In genomic region chr5:68419637-68420452, GRCh38 we compare ENCODE assay signal across 1 cellular context.
TF ChIP-seq lines count a peak whose summit lies in the region.

No MANE protein-coding gene starts in this region.

TF ChIP-seq in K562, 482 proteins besides CTCF, POLR2A, EP300 and RAD21 (continued from another document):
- TF ChIP-seq ZFX (CRISPR knock-in tag; IDR thresholded peaks at IDR 0.05) (0 out of 2 replicates have a peak, but pooled peaks have one; percentile 11), NUFIP1 (IDR thresholded peaks at IDR 0.05; ENCODE audit: partially characterized antibody) (no peak), YBX1 (IDR thresholded peaks at IDR 0.05) (no peak), SMAD1 (IDR thresholded peaks at IDR 0.05; ENCODE audit: low read depth, low read length, partially characterized antibody) (no peak), FUS (optimal IDR thresholded peaks at IDR 0.05; ENCODE audit: low read depth, low read length) (no peak), ZNF444 (CRISPR knock-in tag; IDR thresholded peaks at IDR 0.05) (no peak), ZNF274 (IDR thresholded peaks at IDR 0.05; ENCODE audit: borderline replicate concordance, low read depth, low read length) (no peak), ZBTB1 (CRISPR knock-in tag; IDR thresholded peaks at IDR 0.05; ENCODE audit: borderline replicate concordance, low read depth) (no peak), ZBTB34 (CRISPR knock-in tag; IDR thresholded peaks at IDR 0.05) (no peak), ZNF584 (CRISPR knock-in tag; IDR thresholded peaks at IDR 0.05; ENCODE audit: low read depth) (no peak), NR2F6 (CRISPR knock-in tag; IDR thresholded peaks at IDR 0.05) (0 out of 2 replicates have a peak, but pooled peaks have one; percentile 17), HMG20B (CRISPR knock-in tag; IDR thresholded peaks at IDR 0.05) (no peak), CXXC5 (CRISPR knock-in tag; IDR thresholded peaks at IDR 0.05) (peak; percentile 62), BACH1 (tag; IDR thresholded peaks at IDR 0.05) (peak; percentile 52), HMG20A (CRISPR knock-in tag; conservative IDR thresholded peaks at IDR 0.05) (no peak), XRCC3 (IDR thresholded peaks at IDR 0.05) (no peak), NCOA6 (IDR thresholded peaks at IDR 0.05) (no peak), GTF2E2 (tag; IDR thresholded peaks at IDR 0.05) (no peak), ZNF449 (CRISPR knock-in tag; IDR thresholded peaks at IDR 0.05) (no peak), SIX5 (IDR thresholded peaks at IDR 0.05; ENCODE audit: borderline replicate concordance in 1 of 2, insufficient read depth in 1 of 2, low read depth in 1 of 2, low read length in 2 of 2) (no peak), MYBL2 (IDR thresholded peaks at IDR 0.05; ENCODE audit: low read depth) (no peak), MYBL2 (CRISPR knock-in tag; IDR thresholded peaks at IDR 0.05; ENCODE audit: borderline replicate concordance) (no peak), KLF13 (tag; IDR thresholded peaks at IDR 0.05; ENCODE audit: borderline replicate concordance, low read depth) (no peak), HNRNPLL (IDR thresholded peaks at IDR 0.05; ENCODE audit: low read depth, low read length, poor library complexity, severe bottlenecking) (no peak), DMBX1 (CRISPR knock-in tag; IDR thresholded peaks at IDR 0.05; ENCODE audit: borderline replicate concordance) (peak; percentile 81), ZBTB8A (IDR thresholded peaks at IDR 0.05; ENCODE audit: partially characterized antibody) (no peak), ZBTB7A (IDR thresholded peaks at IDR 0.05; ENCODE audit: borderline replicate concordance, control insufficient read depth, low read depth, low read length) (peak; percentile 25; the same call in 1 of the 2 replicates), NR4A1 (CRISPR knock-in tag; IDR thresholded peaks at IDR 0.05) (peak; percentile 74; the same call in 1 of the 2 replicates), NR4A1 (tag; IDR thresholded peaks at IDR 0.05) (peak; percentile 93), NCOA4 (IDR thresholded peaks at IDR 0.05; ENCODE audit: partially characterized antibody) (no peak), ZBTB9 (CRISPR knock-in tag; IDR thresholded peaks at IDR 0.05) (0 out of 2 replicates have a peak, but pooled peaks have one; percentile 32), SOX6 (IDR thresholded peaks at IDR 0.05) (peak; percentile 40; the same call in 1 of the 2 replicates), SIN3A (IDR thresholded peaks at IDR 0.05; ENCODE audit: borderline replicate concordance in 2 of 2, control insufficient read depth in 1 of 2, low read depth in 2 of 2, low read length in 2 of 2) (no peak), TEAD2 (tag; IDR thresholded peaks at IDR 0.05) (0 out of 2 replicates have a peak, but pooled peaks have one; percentile 65), ZNF431 (CRISPR knock-in tag; IDR thresholded peaks at IDR 0.05) (0 out of 2 replicates have a peak, but pooled peaks have one; percentile 19), GATA2 (CRISPR knock-in tag; IDR thresholded peaks at IDR 0.05) (no peak), BCL6 (CRISPR knock-in tag; IDR thresholded peaks at IDR 0.05) (no peak), ZNF668 (CRISPR knock-in tag; IDR thresholded peaks at IDR 0.05) (peak; percentile 21; the same call in 1 of the 2 replicates), NFRKB (IDR thresholded peaks at IDR 0.05; ENCODE audit: low read depth) (peak; percentile 68), ELF1 (tag; IDR thresholded peaks at IDR 0.05) (peak; percentile 68), PCBP1 (IDR thresholded peaks at IDR 0.05; ENCODE audit: low read depth, low read length, poor library complexity, severe bottlenecking) (no peak), HDAC2 (IDR thresholded peaks at IDR 0.05) (no peak), SIRT6 (IDR thresholded peaks at IDR 0.05; ENCODE audit: low read depth, low read length) (no peak), ZNF311 (CRISPR knock-in tag; IDR thresholded peaks at IDR 0.05) (peak; percentile 71), E2F8 (IDR thresholded peaks at IDR 0.05; ENCODE audit: low read depth, partially characterized antibody) (no peak), NFE2 (IDR thresholded peaks at IDR 0.05; ENCODE audit: low read depth) (peak; percentile 62), GABPA (tag; conservative IDR thresholded peaks at IDR 0.05; ENCODE audit: low read depth) (no peak), HDAC8 (tag; IDR thresholded peaks at IDR 0.05) (peak; percentile 56; the same call in 1 of the 2 replicates), ZNF146 (CRISPR knock-in tag; IDR thresholded peaks at IDR 0.05; ENCODE audit: unreplicated experiment) (no peak), ZBTB43 (CRISPR knock-in tag; IDR thresholded peaks at IDR 0.05) (no peak), SRSF3 (IDR thresholded peaks at IDR 0.05; ENCODE audit: insufficient read depth, low read length) (no peak), C11orf30 (IDR thresholded peaks at IDR 0.05; ENCODE audit: low read depth) (peak; percentile 57; the same call in 1 of the 2 replicates)
- TF ChIP-seq, protein P1, sequence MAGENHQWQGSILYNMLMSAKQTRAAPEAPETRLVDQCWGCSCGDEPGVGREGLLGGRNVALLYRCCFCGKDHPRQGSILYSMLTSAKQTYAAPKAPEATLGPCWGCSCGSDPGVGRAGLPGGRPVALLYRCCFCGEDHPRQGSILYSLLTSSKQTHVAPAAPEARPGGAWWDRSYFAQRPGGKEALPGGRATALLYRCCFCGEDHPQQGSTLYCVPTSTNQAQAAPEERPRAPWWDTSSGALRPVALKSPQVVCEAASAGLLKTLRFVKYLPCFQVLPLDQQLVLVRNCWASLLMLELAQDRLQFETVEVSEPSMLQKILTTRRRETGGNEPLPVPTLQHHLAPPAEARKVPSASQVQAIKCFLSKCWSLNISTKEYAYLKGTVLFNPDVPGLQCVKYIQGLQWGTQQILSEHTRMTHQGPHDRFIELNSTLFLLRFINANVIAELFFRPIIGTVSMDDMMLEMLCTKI (IDR thresholded peaks at IDR 0.05; ENCODE audit: partially characterized antibody) = no peak
- TF ChIP-seq, protein P2, sequence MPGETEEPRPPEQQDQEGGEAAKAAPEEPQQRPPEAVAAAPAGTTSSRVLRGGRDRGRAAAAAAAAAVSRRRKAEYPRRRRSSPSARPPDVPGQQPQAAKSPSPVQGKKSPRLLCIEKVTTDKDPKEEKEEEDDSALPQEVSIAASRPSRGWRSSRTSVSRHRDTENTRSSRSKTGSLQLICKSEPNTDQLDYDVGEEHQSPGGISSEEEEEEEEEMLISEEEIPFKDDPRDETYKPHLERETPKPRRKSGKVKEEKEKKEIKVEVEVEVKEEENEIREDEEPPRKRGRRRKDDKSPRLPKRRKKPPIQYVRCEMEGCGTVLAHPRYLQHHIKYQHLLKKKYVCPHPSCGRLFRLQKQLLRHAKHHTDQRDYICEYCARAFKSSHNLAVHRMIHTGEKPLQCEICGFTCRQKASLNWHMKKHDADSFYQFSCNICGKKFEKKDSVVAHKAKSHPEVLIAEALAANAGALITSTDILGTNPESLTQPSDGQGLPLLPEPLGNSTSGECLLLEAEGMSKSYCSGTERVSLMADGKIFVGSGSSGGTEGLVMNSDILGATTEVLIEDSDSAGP (CRISPR knock-in tag; IDR thresholded peaks at IDR 0.05) = no peak
- TF ChIP-seq, protein P3, sequence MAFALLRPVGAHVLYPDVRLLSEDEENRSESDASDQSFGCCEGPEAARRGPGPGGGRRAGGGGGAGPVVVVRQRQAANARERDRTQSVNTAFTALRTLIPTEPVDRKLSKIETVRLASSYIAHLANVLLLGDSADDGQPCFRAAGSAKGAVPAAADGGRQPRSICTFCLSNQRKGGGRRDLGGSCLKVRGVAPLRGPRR (CRISPR knock-in tag; IDR thresholded peaks at IDR 0.05) = peak; percentile 13; the same call in 1 of the 2 replicates
